In the genomic region with DNA sequence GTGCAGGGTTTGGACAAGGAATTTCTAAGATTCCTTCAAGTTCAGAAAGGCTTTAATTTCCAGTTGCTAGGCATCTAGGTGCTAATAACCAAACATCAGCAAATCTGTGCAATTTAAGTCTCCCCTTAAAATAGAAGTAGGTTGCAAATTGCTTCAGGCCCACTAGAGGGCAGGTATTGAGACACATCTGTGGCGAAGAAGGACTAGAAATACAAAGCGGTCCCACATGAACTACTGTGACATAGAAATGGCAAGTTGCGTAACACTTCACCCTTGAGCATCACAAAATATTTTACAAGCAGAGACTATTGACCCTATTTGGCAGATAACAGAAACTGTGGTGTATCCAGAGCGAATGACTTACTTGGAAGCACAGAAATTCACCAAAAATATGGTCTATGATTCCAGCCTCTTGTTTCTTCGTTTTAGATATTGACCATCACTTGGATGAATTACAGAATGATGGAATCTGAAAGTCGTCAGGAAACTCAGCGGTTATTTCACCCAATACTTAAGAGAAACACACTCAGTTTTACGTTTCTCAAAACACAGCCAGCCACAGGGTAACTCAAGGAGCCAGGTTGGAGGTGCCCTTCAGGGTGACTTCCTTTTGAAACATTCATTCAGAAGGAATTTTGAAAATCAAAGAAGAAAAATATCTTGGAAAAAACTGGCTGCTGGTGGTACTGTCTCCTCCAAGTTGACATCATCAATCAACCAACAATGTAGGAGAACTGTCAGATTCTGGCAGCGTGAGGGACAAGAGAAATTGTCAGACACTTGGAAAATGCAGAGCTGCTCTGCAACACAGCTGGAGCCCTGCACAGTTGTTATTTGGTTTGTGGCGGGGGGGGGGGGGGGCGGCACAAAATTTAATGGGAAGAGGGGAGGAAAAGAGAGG, we compare ENCODE assay signal across 10 cellular contexts.
DNase-seq lines count a peak whose midpoint lies in the region; ATAC-seq, FAIRE-seq and TF ChIP-seq lines count a peak whose summit lies in the region.
"Had no signal": no experiment of that assay in that cellular context is flagged by ENCODE, and none has a peak within 500 bp of the region (broad histone marks: within the 10 kb centered on the region; RNA-seq: fewer than 3 reads in every experiment).

No MANE protein-coding gene starts in this region.

- DNase-seq in AG04449 (ENCODE audit: low read depth, low spot score) (no peak), GM12864 (ENCODE audit: low read depth) (peak; percentile 5), Kasumi-1 (lab: John Stamatoyannopoulos, UW) (peak; percentile 53 to 68), K562 (ENCODE audit: extremely low read depth in 1 of 4, low spot score in 3 of 4) (peak; percentile 15 to 28 (median 26)), osteocyte (ENCODE audit: extremely low spot score, unreplicated experiment) (no peak), gastrocnemius medialis (no peak)
- no peak for DNase-seq in activated naive CD4-positive, alpha-beta T cell treated with anti-CD3 and anti-CD28 coated beads, Interleukin-2, amount 50 U/mL, for 16 hours
- DNase-seq in activated T-helper 1 cell treated with anti-CD3 and anti-CD28 coated beads, Interleukin-12 subunit alpha, Interleukin-12 subunit beta, Interleukin-2, Interleukin-4 antibody, amounts not matched to agents 30 ng/mL and 10 ng/mL and 1 ng/mL, durations not matched to agents 14 hours and 24 hours and 36 hours (ENCODE audit: low spot score) = no peak

- no peak for TF ChIP-seq POLR2A in K562 (conservative IDR thresholded peaks at IDR 0.05)
- TF ChIP-seq POLR2A in gastrocnemius medialis (IDR thresholded peaks at IDR 0.05) = no peak

- H3K4me1 Mint-ChIP-seq in osteocyte (ENCODE audit: unreplicated experiment) = no peaks in the 10 kb centered on the region
- H3K4me1 Mint-ChIP-seq in activated T-helper 1 cell treated with anti-CD3 and anti-CD28 coated beads, Interleukin-12 subunit alpha, Interleukin-12 subunit beta, Interleukin-2, Interleukin-4 antibody, amounts not matched to agents 30 ng/mL and 10 ng/mL and 1 ng/mL, durations not matched to agents 14 hours and 24 hours and 36 hours (ENCODE audit: low read depth) = no peaks in the 10 kb centered on the region

- CTCF ChIA-PET in AG04449 (lab: Yijun Ruan, JAX) (no interaction called here), K562 (lab: Yijun Ruan, JAX; ENCODE audit: low intra/inter-chr PET ratio) (no interaction called here)

- no peak overlapping the region for H3K4me3 ChIP-seq in AG04449 (ENCODE audit: low read depth, low read length)
- H3K4me3 ChIP-seq in GM12864 (ENCODE audit: low read depth, low read length) = no peak overlapping the region
- H3K4me3 ChIP-seq in K562 = no peak overlapping the region
- H3K4me3 ChIP-seq in gastrocnemius medialis = no peak overlapping the region

- H3K36me3 ChIP-seq in K562 (ENCODE audit: control insufficient read depth, insufficient read depth, low read length) (no peaks in the 10 kb centered on the region), gastrocnemius medialis (no peaks in the 10 kb centered on the region)

- H3K27ac ChIP-seq in K562 (ENCODE audit: extremely low read depth, low read depth, low read length) (no peak overlapping the region), gastrocnemius medialis (no peak overlapping the region)
- H3K27ac ChIP-seq: HL-60 had no signal

- TF ChIP-seq EP300 in K562 (IDR thresholded peaks at IDR 0.05; ENCODE audit: low read length) = no peak

- no peak overlapping the region for H3K4me2 ChIP-seq in K562 (ENCODE audit: insufficient read depth, low read length)

- H3K4me1 ChIP-seq in K562 (replicated peaks in 1 of 2; ENCODE audit: control insufficient read depth in 2 of 2, insufficient read depth in 2 of 2, low read length in 2 of 2) = no peaks in the 10 kb centered on the region
- no peaks in the 10 kb centered on the region for H3K4me1 ChIP-seq in gastrocnemius medialis

- WGBS in K562 (ENCODE audit: insufficient coverage, low coverage, missing lambda C conversion rate) = 10% methylated on average over 10 of the region's 11 CpGs

- H3K9ac ChIP-seq in K562 (ENCODE audit: insufficient read depth in 1 of 2, low read depth in 2 of 2, low read length in 2 of 2) = no peak overlapping the region

- peak; percentile 37 to 58; a peak in 3 of 4 replicates for TF ChIP-seq RAD21 in K562 (CRISPR knock-in tag; conservative IDR thresholded peaks at IDR 0.05 in 1 of 2, IDR thresholded peaks at IDR 0.05 in 1 of 2)

- no peaks in the 10 kb centered on the region for H3K9me3 Mint-ChIP-seq in osteocyte (ENCODE audit: unreplicated experiment)
- H3K9me3 Mint-ChIP-seq in activated T-helper 1 cell treated with anti-CD3 and anti-CD28 coated beads, Interleukin-12 subunit alpha, Interleukin-12 subunit beta, Interleukin-2, Interleukin-4 antibody, amounts not matched to agents 30 ng/mL and 10 ng/mL and 1 ng/mL, durations not matched to agents 14 hours and 24 hours and 36 hours = no peaks in the 10 kb centered on the region

- H3K9me1 ChIP-seq in K562 (ENCODE audit: control insufficient read depth, insufficient read depth, low read length) = no peaks in the 10 kb centered on the region

- H4K20me1 ChIP-seq in K562 (replicated peaks; ENCODE audit: control insufficient read depth, insufficient read depth, low read length) = no peaks in the 10 kb centered on the region

- H3K27me3 Mint-ChIP-seq in osteocyte (ENCODE audit: unreplicated experiment) = no peaks in the 10 kb centered on the region
- H3K27me3 Mint-ChIP-seq in activated T-helper 1 cell treated with anti-CD3 and anti-CD28 coated beads, Interleukin-12 subunit alpha, Interleukin-12 subunit beta, Interleukin-2, Interleukin-4 antibody, amounts not matched to agents 30 ng/mL and 10 ng/mL and 1 ng/mL, durations not matched to agents 14 hours and 24 hours and 36 hours (ENCODE audit: insufficient read depth) = no peaks in the 10 kb centered on the region

- no peak overlapping the region for H2AFZ ChIP-seq in K562 (ENCODE audit: low read depth, low read length)

- H3K79me2 ChIP-seq in K562 (ENCODE audit: control insufficient read depth, insufficient read depth, low read length) = no peaks in the 10 kb centered on the region

- no peaks in the 10 kb centered on the region for H3K27me3 ChIP-seq in K562 (ENCODE audit: control insufficient read depth in 2 of 2, insufficient read depth in 2 of 2, low read length in 2 of 2)
- no peaks in the 10 kb centered on the region for H3K27me3 ChIP-seq in gastrocnemius medialis

- no peaks in the 10 kb centered on the region for H3K9me3 ChIP-seq in K562 (replicated peaks; ENCODE audit: control insufficient read depth, insufficient read depth, low read depth, low read length)
- H3K9me3 ChIP-seq in gastrocnemius medialis = no peaks in the 10 kb centered on the region

- POLR2A ChIA-PET in AG04449 (lab: Yijun Ruan, JAX) = no interaction called here
- POLR2A ChIA-PET in K562 (lab: Yijun Ruan, JAX) = no interaction called here

- no peak overlapping the region for H3K27ac Mint-ChIP-seq in osteocyte (ENCODE audit: unreplicated experiment)
- H3K27ac Mint-ChIP-seq in activated T-helper 1 cell treated with anti-CD3 and anti-CD28 coated beads, Interleukin-12 subunit alpha, Interleukin-12 subunit beta, Interleukin-2, Interleukin-4 antibody, amounts not matched to agents 30 ng/mL and 10 ng/mL and 1 ng/mL, durations not matched to agents 14 hours and 24 hours and 36 hours = no peak overlapping the region

- TF ChIP-seq CTCF in AG04449 (IDR thresholded peaks at IDR 0.05; ENCODE audit: insufficient read depth, low read length, missing control alignments) (peak; percentile 33), GM12864 (IDR thresholded peaks at IDR 0.05; ENCODE audit: low read depth, low read length, missing control alignments) (peak; percentile 69), K562 (IDR thresholded peaks at IDR 0.05 in 2 of 3, conservative IDR thresholded peaks at IDR 0.05 in 1 of 3; ENCODE audit: insufficient read depth in 2 of 3, low read depth in 1 of 3, low read length in 3 of 3) (peak; percentile 50 to 58 (median 56)), osteocyte (IDR thresholded peaks at IDR 0.05) (peak; percentile 55), gastrocnemius medialis (IDR thresholded peaks at IDR 0.05 in 4 of 5, conservative IDR thresholded peaks at IDR 0.05 in 1 of 5) (no peak)

- H3K4me3 Mint-ChIP-seq in osteocyte (ENCODE audit: unreplicated experiment) = no peak overlapping the region
- no peak overlapping the region for H3K4me3 Mint-ChIP-seq in activated T-helper 1 cell treated with anti-CD3 and anti-CD28 coated beads, Interleukin-12 subunit alpha, Interleukin-12 subunit beta, Interleukin-2, Interleukin-4 antibody, amounts not matched to agents 30 ng/mL and 10 ng/mL and 1 ng/mL, durations not matched to agents 14 hours and 24 hours and 36 hours

- no peaks in the 10 kb centered on the region for H3K36me3 Mint-ChIP-seq in osteocyte (ENCODE audit: unreplicated experiment)
- H3K36me3 Mint-ChIP-seq in activated T-helper 1 cell treated with anti-CD3 and anti-CD28 coated beads, Interleukin-12 subunit alpha, Interleukin-12 subunit beta, Interleukin-2, Interleukin-4 antibody, amounts not matched to agents 30 ng/mL and 10 ng/mL and 1 ng/mL, durations not matched to agents 14 hours and 24 hours and 36 hours (ENCODE audit: low read depth) = no peaks in the 10 kb centered on the region

- intact Hi-C loops in K562 (cut with micrococcal nuclease) = loop anchor here (2.0 to 10.0 kb wide), 2 partner anchors 214 to 658 kb away; no protein-coding TSS in a partner anchor
- intact Hi-C loops in gastrocnemius medialis (cut with DNase I; ENCODE audit: low total_unique reads) = no loop called here
- intact Hi-C loops in activated T-helper 1 cell treated with anti-CD3 and anti-CD28 coated beads, Interleukin-12 subunit alpha, Interleukin-12 subunit beta, Interleukin-2, Interleukin-4 antibody, amounts not matched to agents 30 ng/mL and 10 ng/mL and 1 ng/mL, durations not matched to agents 14 hours and 24 hours and 36 hours (cut with micrococcal nuclease) = loop anchor here (1.0 kb wide), 1 partner anchor 661 kb away; no protein-coding TSS in a partner anchor

- FAIRE-seq in K562 (lab: Jason Lieb, UNC) = peak; percentile 73
- FAIRE-seq: endometrium had no signal

- ATAC-seq in K562 (peak; percentile 61; the same call in 1 of the 3 replicates), gastrocnemius medialis (no peak)

- in situ Hi-C loops in K562 (cut with MboI) = no loop called here
- in situ Hi-C loops in gastrocnemius medialis (cut with MboI; ENCODE audit: low sequenced_read_pairs in 4 of 4) = no loop called here

- BruUV-seq in K562 (replicated peaks; lab: Mats Ljungman, UMichigan) = no TSS peak

TF ChIP-seq in K562, 482 proteins besides CTCF, POLR2A, EP300 and RAD21 (continues in another document):
- no peak for TF ChIP-seq ZNF121 (CRISPR knock-in tag; conservative IDR thresholded peaks at IDR 0.05)
- no peak for TF ChIP-seq KLF1 (tag; IDR thresholded peaks at IDR 0.05)
- TF ChIP-seq TAL1 (IDR thresholded peaks at IDR 0.05) = no peak
- TF ChIP-seq ELF4 (CRISPR knock-in tag; IDR thresholded peaks at IDR 0.05) = no peak
- TF ChIP-seq CEBPG (CRISPR knock-in tag; IDR thresholded peaks at IDR 0.05) = no peak
- peak; percentile 83 to 88 for TF ChIP-seq CEBPG (tag; conservative IDR thresholded peaks at IDR 0.05 in 1 of 2, IDR thresholded peaks at IDR 0.05 in 1 of 2)
- no peak for TF ChIP-seq LCOR (CRISPR knock-in tag; IDR thresholded peaks at IDR 0.05)
- TF ChIP-seq ZNF316 (IDR thresholded peaks at IDR 0.05) = peak; percentile 43
- TF ChIP-seq BCL6 (CRISPR knock-in tag; IDR thresholded peaks at IDR 0.05) = no peak
- no peak for TF ChIP-seq TCF7 (IDR thresholded peaks at IDR 0.05; ENCODE audit: borderline replicate concordance)

Comparison
In these comparisons a context has a peak if more than half of its experiments do, and no peak if none do; other contexts are left out.
1. DNase-seq: peak in GM12864 (single experiment), Kasumi-1 (2 of 2) and K562 (4 of 4); none in AG04449 (single experiment), osteocyte (single experiment), gastrocnemius medialis (0 of 2), activated naive CD4-positive, alpha-beta T cell treated with anti-CD3 and anti-CD28 coated beads, Interleukin-2, amount 50 U/mL, for 16 hours (single experiment) and activated T-helper 1 cell treated with anti-CD3 and anti-CD28 coated beads, Interleukin-12 subunit alpha, Interleukin-12 subunit beta, Interleukin-2, Interleukin-4 antibody, amounts not matched to agents 30 ng/mL and 10 ng/mL and 1 ng/mL, durations not matched to agents 14 hours and 24 hours and 36 hours (single experiment).
2. CTCF ChIP-seq: peak in AG04449 (single experiment), GM12864 (single experiment), K562 (3 of 3) and osteocyte (single experiment); none in gastrocnemius medialis (0 of 5).